In the genomic region with DNA sequence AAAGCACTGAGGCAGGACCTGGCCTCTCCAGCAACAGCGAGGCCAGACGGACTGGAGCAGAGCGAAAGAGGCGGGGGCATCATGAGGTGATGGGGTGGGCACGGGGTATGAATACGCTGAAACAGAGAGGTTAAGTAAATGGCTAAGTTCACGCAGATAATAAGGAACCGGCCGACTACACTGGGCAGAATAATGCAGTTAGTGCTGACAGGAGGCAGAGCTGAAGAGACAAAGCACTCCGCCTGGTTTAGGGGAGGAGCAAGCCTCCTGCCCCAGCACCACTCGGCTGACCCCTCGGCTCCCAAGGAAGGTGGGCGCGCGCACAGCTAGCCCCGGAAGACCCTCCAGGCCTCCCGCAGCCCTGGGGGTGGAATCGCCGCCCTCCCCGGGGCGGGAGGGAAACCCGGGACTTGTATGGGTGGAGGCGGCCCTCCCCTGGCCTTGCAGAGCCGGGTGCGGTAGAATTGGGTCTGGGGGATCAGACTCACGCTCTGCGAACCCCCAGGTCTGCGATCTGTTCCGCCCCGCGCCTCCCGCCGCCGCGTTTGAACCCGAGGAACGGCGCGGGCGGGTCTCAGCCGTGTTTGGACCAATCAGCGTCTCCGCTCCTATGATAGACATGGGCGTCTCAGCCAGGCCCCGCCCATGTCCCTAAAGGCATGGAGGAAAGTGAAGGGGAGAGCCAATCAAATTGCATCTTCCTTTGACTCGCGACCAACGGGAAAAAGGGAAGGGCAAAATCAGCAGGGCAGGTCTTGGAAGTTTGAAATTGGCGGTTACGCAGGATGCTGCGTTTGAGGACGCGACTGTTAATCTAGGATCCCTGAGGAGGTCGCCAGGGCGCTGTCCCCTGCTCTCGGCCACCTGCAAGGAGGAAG, we compare ENCODE assay signal across 8 cellular contexts. TPM values are rescaled to one million over a fixed set of nuclear protein-coding genes. Genes with fewer than 3 reads are reported as not detected.
DNase-seq lines count a peak whose midpoint lies in the region; ATAC-seq and TF ChIP-seq lines count a peak whose summit lies in the region.

TSS of gene CIT (minus strand) at position 560 of the 878 bp plus-strand sequence. CDS start 1,152 bp downstream, outside the sequence.

- H3K36me3 Mint-ChIP-seq in CD14-positive monocyte: peaks cover 4 to 23% of the 10 kb centered on the region in 2 donors
- H3K36me3 Mint-ChIP-seq in activated CD4-positive, alpha-beta T cell treated with anti-CD3 and anti-CD28 coated beads, Interleukin-2, amount 10 ng/mL, durations not matched to agents 7 days and 5 days (ENCODE audit: low read depth): peaks cover 30% of the 10 kb centered on the region

- TF ChIP-seq CTCF in CD14-positive monocyte (IDR thresholded peaks at IDR 0.05) (no peak), left lung (IDR thresholded peaks at IDR 0.05) (no peak)

- no peak within 1 kb of the TSS for H3K27ac ChIP-seq in left lung

- H3K4me1 Mint-ChIP-seq in CD14-positive monocyte: peaks cover 16% of the 10 kb centered on the region
- peaks cover 29% of the 10 kb centered on the region for H3K4me1 Mint-ChIP-seq in activated CD4-positive, alpha-beta T cell treated with anti-CD3 and anti-CD28 coated beads, Interleukin-2, amount 10 ng/mL, durations not matched to agents 7 days and 5 days

- H3K27ac Mint-ChIP-seq in CD14-positive monocyte: peak within 1 kb of the TSS in 4 of 7 donors; percentile 62 to 83 (median 76)
- H3K27ac Mint-ChIP-seq in activated CD4-positive, alpha-beta T cell treated with anti-CD3 and anti-CD28 coated beads, Interleukin-2, amount 10 ng/mL, durations not matched to agents 7 days and 5 days: peak within 1 kb of the TSS; percentile 73

- peaks cover 0 to 16% of the 10 kb centered on the region in 2 donors for H3K4me1 ChIP-seq in left lung

- H3K4me3 ChIP-seq in left lung: peak within 1 kb of the TSS; percentile 80 to 84

- H3K27me3 ChIP-seq in left lung: no peaks in the 10 kb centered on the region

- CTCF ChIA-PET in activated CD4-positive, alpha-beta T cell treated with anti-CD3 and anti-CD28 coated beads, Interleukin-2, amount 10 ng/mL, durations not matched to agents 7 days and 5 days (lab: Charles Lee): no interaction called here

- H3K27me3 Mint-ChIP-seq in CD14-positive monocyte (ENCODE audit: low read depth in 3 of 3): peaks cover 2 to 14% (median 7%) of the 10 kb centered on the region in 3 donors
- peaks cover 11% of the 10 kb centered on the region for H3K27me3 Mint-ChIP-seq in activated CD4-positive, alpha-beta T cell treated with anti-CD3 and anti-CD28 coated beads, Interleukin-2, amount 10 ng/mL, durations not matched to agents 7 days and 5 days

- intact Hi-C loops in CD14-positive monocyte (cut with micrococcal nuclease): loop anchor here in 1 of 2 donors (10.0 kb wide), 1 partner anchor 202 kb away; no protein-coding TSS in a partner anchor
- intact Hi-C loops in left lung (cut with DNase I): no loop called here

- no peaks in the 10 kb centered on the region for H3K9me3 Mint-ChIP-seq in CD14-positive monocyte
- no peaks in the 10 kb centered on the region for H3K9me3 Mint-ChIP-seq in activated CD4-positive, alpha-beta T cell treated with anti-CD3 and anti-CD28 coated beads, Interleukin-2, amount 10 ng/mL, durations not matched to agents 7 days and 5 days

- ATAC-seq in GM19395 (IDR thresholded peaks at IDR 0.05; ENCODE audit: unreplicated experiment): peak; percentile 100
- peak; percentile 92 for ATAC-seq in HG03558 (IDR thresholded peaks at IDR 0.05; ENCODE audit: extremely low read depth, unreplicated experiment)
- ATAC-seq in left lung: peak; percentile 100

- DNase-seq in CD14-positive monocyte (ENCODE audit: low spot score) (peak; percentile 88), NCI-H748 (lab: John Stamatoyannopoulos, UW; ENCODE audit: unreplicated experiment) (peak; percentile 98), dermis blood vessel endothelial cell (peak; percentile 97), left lung (peak; percentile 92 to 93)
- DNase-seq in activated CD4-positive, alpha-beta T cell treated with anti-CD3 and anti-CD28 coated beads, Interleukin-2, amount 10 ng/mL, durations not matched to agents 7 days and 5 days: peak; percentile 93
- DNase-seq in stimulated activated CD4-positive, alpha-beta T cell treated with anti-CD3 and anti-CD28 coated beads, Interleukin-2, amount 100 ng/mL, for 4 hours (ENCODE audit: low read depth): peak; percentile 80

- H3K9me3 ChIP-seq in left lung: no peaks in the 10 kb centered on the region

- POLR2A ChIA-PET in activated CD4-positive, alpha-beta T cell treated with anti-CD3 and anti-CD28 coated beads, Interleukin-2, amount 10 ng/mL, durations not matched to agents 7 days and 5 days (lab: Charles Lee): no interaction called here

- H3K36me3 ChIP-seq in left lung: no peaks in the 10 kb centered on the region

- H3K4me3 Mint-ChIP-seq in CD14-positive monocyte: peak within 1 kb of the TSS; percentile 87 to 96
- peak within 1 kb of the TSS; percentile 95 for H3K4me3 Mint-ChIP-seq in activated CD4-positive, alpha-beta T cell treated with anti-CD3 and anti-CD28 coated beads, Interleukin-2, amount 10 ng/mL, durations not matched to agents 7 days and 5 days

RNA-seq across cellular contexts. Expression of gene CIT, which starts in this region (rescaled TPM):
- not detected for polyA plus RNA-seq in CD14-positive monocyte
- total RNA-seq in activated CD4-positive, alpha-beta T cell treated with anti-CD3 and anti-CD28 coated beads, Interleukin-2, amount 10 ng/mL, durations not matched to agents 7 days and 5 days: 100 to 1,000 TPM; 113 to 132 TPM
- 4.4 and 24.4 TPM in 2 replicates for total RNA-seq in dermis blood vessel endothelial cell
- 10 to 100 TPM in 1 of 2 donors, 1 to 10 TPM in 1; 7.0 to 21.5 TPM for total RNA-seq in left lung

Comparison
In these comparisons a context has a peak if more than half of its experiments do, and no peak if none do; other contexts are left out.
1. Peak in DNase-seq in CD14-positive monocyte; RNA of the gene not detected or under 1 TPM.